In the genomic region with DNA sequence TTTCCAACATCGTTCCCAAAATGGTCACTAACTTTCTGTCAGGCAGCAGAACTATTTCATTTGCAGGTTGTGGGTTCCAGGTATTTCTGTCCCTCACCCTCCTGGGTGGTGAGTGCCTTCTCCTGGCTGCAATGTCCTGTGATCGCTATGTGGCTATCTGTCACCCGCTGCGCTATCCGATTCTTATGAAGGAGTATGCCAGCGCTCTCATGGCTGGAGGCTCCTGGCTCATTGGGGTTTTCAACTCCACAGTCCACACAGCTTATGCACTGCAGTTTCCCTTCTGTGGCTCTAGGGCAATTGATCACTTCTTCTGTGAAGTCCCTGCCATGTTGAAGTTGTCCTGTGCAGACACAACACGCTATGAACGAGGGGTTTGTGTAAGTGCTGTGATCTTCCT, we compare ENCODE assay signal across 9 cellular contexts. TPM values are rescaled to one million over a fixed set of nuclear protein-coding genes. Genes with fewer than 3 reads are reported as not detected.
"Had no signal": no experiment of that assay in that cellular context is flagged by ENCODE, and none has a peak within 500 bp of the region (broad histone marks: within the 10 kb centered on the region; RNA-seq: fewer than 3 reads in every experiment).

No MANE protein-coding gene starts in this region.

- DNase-seq: GDM1, GF-D8 had no signal

- ATAC-seq: GM12878 had no signal

- FAIRE-seq: G401.6, GM12878, GM12891, GM12892, GM18507, GM19239 had no signal

- H3K4me3 ChIP-seq: GM12878 had no signal

RNA-seq across cellular contexts. Expression of a gene that starts 9.3 kb away (rescaled TPM):
- total RNA-seq: G401, GM12878 had no signal
- polyA plus RNA-seq: GM12878 had no signal

RNA-seq across cellular contexts. Expression of a gene that starts 13.9 kb away (rescaled TPM):
- total RNA-seq: G401, GM12878 had no signal
- polyA plus RNA-seq: GM12878 had no signal

RNA-seq across cellular contexts. Expression of a gene that starts 14.7 kb away (rescaled TPM):
- total RNA-seq: G401, GM12878 had no signal
- polyA plus RNA-seq: GM12878 had no signal

RNA-seq across cellular contexts. Expression of a gene that starts 31.0 kb away (rescaled TPM):
- total RNA-seq: G401 had no signal
- polyA plus RNA-seq: GM12878 had no signal

RNA-seq across cellular contexts. Expression of a gene that starts 38.6 kb away (rescaled TPM):
- total RNA-seq: G401, GM12878 had no signal
- polyA plus RNA-seq: GM12878 had no signal
